Comparison of ENCODE assay signal across 2 cellular contexts in genomic region chr7:128660596-128660995, GRCh38.
TF ChIP-seq lines count a peak whose summit lies in the region.

No MANE protein-coding gene starts in this region.

TF ChIP-seq in IMR-90, 13 proteins besides CTCF, POLR2A, EP300 and RAD21:
- peak; percentile 92 for TF ChIP-seq MAFK (IDR thresholded peaks at IDR 0.05; ENCODE audit: low read depth, low read length)
- TF ChIP-seq CEBPB (IDR thresholded peaks at IDR 0.05; ENCODE audit: low read depth, low read length): no peak
TF ChIP-seq in IMR-90: peak in this region for 1.

TF ChIP-seq in K562, 482 proteins besides CTCF, POLR2A, EP300 and RAD21:
- no peak for TF ChIP-seq RBM17 (IDR thresholded peaks at IDR 0.05; ENCODE audit: borderline replicate concordance, low read depth, low read length)
- TF ChIP-seq SMAD1 (IDR thresholded peaks at IDR 0.05; ENCODE audit: low read depth, low read length, partially characterized antibody): no peak
- TF ChIP-seq POLR3A (IDR thresholded peaks at IDR 0.05; ENCODE audit: borderline replicate concordance, extremely low read depth, insufficient read depth, insufficient read length): no peak
- no peak for TF ChIP-seq HIVEP1 (CRISPR knock-in tag; IDR thresholded peaks at IDR 0.05)
- no peak for TF ChIP-seq HBP1 (CRISPR knock-in tag; IDR thresholded peaks at IDR 0.05)
- TF ChIP-seq PML (IDR thresholded peaks at IDR 0.05; ENCODE audit: low read length): no peak
- TF ChIP-seq TOE1 (IDR thresholded peaks at IDR 0.05; ENCODE audit: borderline replicate concordance): no peak
- no peak for TF ChIP-seq TOE1 (CRISPR knock-in tag; IDR thresholded peaks at IDR 0.05; ENCODE audit: borderline replicate concordance, low read depth)
- no peak for TF ChIP-seq CBFA2T3 (IDR thresholded peaks at IDR 0.05)
- peak; percentile 85 for TF ChIP-seq C11orf30 (IDR thresholded peaks at IDR 0.05; ENCODE audit: low read depth)
- TF ChIP-seq CEBPG (CRISPR knock-in tag; IDR thresholded peaks at IDR 0.05): no peak
- no peak for TF ChIP-seq CEBPG (tag; conservative IDR thresholded peaks at IDR 0.05 in 1 of 2, IDR thresholded peaks at IDR 0.05 in 1 of 2)
- TF ChIP-seq RBM34 (IDR thresholded peaks at IDR 0.05; ENCODE audit: borderline replicate concordance, insufficient read depth, low read length): no peak
- TF ChIP-seq ZFP91 (CRISPR knock-in tag; IDR thresholded peaks at IDR 0.05): no peak
- no peak for TF ChIP-seq RNF2 (IDR thresholded peaks at IDR 0.05)
- TF ChIP-seq HDAC3 (IDR thresholded peaks at IDR 0.05; ENCODE audit: borderline replicate concordance, partially characterized antibody): no peak
- no peak for TF ChIP-seq TRIM24 (IDR thresholded peaks at IDR 0.05)
- no peak for TF ChIP-seq ZNF551 (CRISPR knock-in tag; IDR thresholded peaks at IDR 0.05)
- no peak for TF ChIP-seq ZBED1 (IDR thresholded peaks at IDR 0.05)
- TF ChIP-seq HNRNPUL1 (IDR thresholded peaks at IDR 0.05; ENCODE audit: low read length): no peak
- no peak for TF ChIP-seq JUNB (CRISPR knock-in tag; conservative IDR thresholded peaks at IDR 0.05)
- peak; percentile 51; the same call in 1 of the 2 replicates for TF ChIP-seq MAFF (IDR thresholded peaks at IDR 0.05; ENCODE audit: low read length)
- TF ChIP-seq RFX7 (CRISPR knock-in tag; IDR thresholded peaks at IDR 0.05): no peak
- no peak for TF ChIP-seq HCFC1 (IDR thresholded peaks at IDR 0.05; ENCODE audit: low read depth, low read length)
- TF ChIP-seq RBM25 (IDR thresholded peaks at IDR 0.05; ENCODE audit: low read depth, low read length, severe bottlenecking): no peak
- no peak for TF ChIP-seq ZNF224 (CRISPR knock-in tag; IDR thresholded peaks at IDR 0.05)
- TF ChIP-seq DDX20 (tag; IDR thresholded peaks at IDR 0.05; ENCODE audit: low read depth): no peak
- no peak for TF ChIP-seq POLR2G (IDR thresholded peaks at IDR 0.05; ENCODE audit: low read depth, low read length)
- TF ChIP-seq HES1 (IDR thresholded peaks at IDR 0.05; ENCODE audit: low read depth): no peak
- TF ChIP-seq NCOA1 (IDR thresholded peaks at IDR 0.05; ENCODE audit: low read depth): no peak
- TF ChIP-seq HMGXB4 (CRISPR knock-in tag; IDR thresholded peaks at IDR 0.05): no peak
- TF ChIP-seq MYNN (IDR thresholded peaks at IDR 0.05): no peak
- TF ChIP-seq MYNN (CRISPR knock-in tag; IDR thresholded peaks at IDR 0.05): no peak
- no peak for TF ChIP-seq NFE2 (IDR thresholded peaks at IDR 0.05; ENCODE audit: low read depth)
- no peak for TF ChIP-seq ARID2 (IDR thresholded peaks at IDR 0.05)
- peak; percentile 77 for TF ChIP-seq MAFG (tag; conservative IDR thresholded peaks at IDR 0.05)
- TF ChIP-seq TAF9B (IDR thresholded peaks at IDR 0.05; ENCODE audit: partially characterized antibody): no peak
- 0 out of 2 replicates have a peak, but pooled peaks have one; percentile 33 for TF ChIP-seq POLR2H (tag; IDR thresholded peaks at IDR 0.05; ENCODE audit: low read depth)
- TF ChIP-seq E2F3 (CRISPR knock-in tag; IDR thresholded peaks at IDR 0.05): no peak
- TF ChIP-seq PPARD (CRISPR knock-in tag; IDR thresholded peaks at IDR 0.05): no peak
- peak; percentile 26; the same call in 1 of the 2 replicates for TF ChIP-seq MAFK (IDR thresholded peaks at IDR 0.05; ENCODE audit: low read length)
- no peak for TF ChIP-seq ZNF780A (CRISPR knock-in tag; IDR thresholded peaks at IDR 0.05)
- no peak for TF ChIP-seq E2F5 (CRISPR knock-in tag; IDR thresholded peaks at IDR 0.05)
- no peak for TF ChIP-seq CHD1 (IDR thresholded peaks at IDR 0.05; ENCODE audit: low read length)
- TF ChIP-seq ZNF316 (IDR thresholded peaks at IDR 0.05): peak; percentile 94
